Comparison of ENCODE assay signal across 1 cellular context in genomic region chr7:46755120-46756034, GRCh38.
TF ChIP-seq lines count a peak whose summit lies in the region.

No MANE protein-coding gene starts in this region.

TF ChIP-seq in IMR-90, 13 proteins besides CTCF, POLR2A, EP300 and RAD21:
- TF ChIP-seq MAFK (IDR thresholded peaks at IDR 0.05; ENCODE audit: low read depth, low read length) (no peak), NFE2L2 (IDR thresholded peaks at IDR 0.05; ENCODE audit: low read depth, low read length) (no peak), USF2 (IDR thresholded peaks at IDR 0.05; ENCODE audit: low read depth, low read length) (no peak)
